In the genomic region with DNA sequence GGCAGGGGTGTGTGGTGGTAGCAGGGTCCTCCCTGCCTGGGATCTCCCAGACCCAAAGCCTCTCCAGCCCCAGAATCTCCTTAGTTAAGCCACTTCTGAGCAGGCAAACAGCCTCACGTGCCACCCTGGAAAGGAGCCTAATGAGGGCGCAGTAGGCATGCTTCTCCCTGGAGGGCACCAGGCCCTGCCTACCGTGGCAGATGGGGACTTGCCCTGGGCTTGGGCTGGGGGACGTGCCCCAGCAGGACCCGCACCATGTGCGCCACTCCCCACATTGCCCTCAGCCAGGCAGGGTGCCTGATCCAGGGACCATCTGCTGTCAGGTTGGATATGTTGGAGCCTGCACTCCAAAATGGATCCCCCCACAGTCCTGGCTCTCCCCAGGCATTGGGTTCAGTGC, we compare ENCODE assay signal across 1 cellular context.
TF ChIP-seq lines count a peak whose summit lies in the region.

No MANE protein-coding gene starts in this region.

TF ChIP-seq in H1, 55 proteins besides CTCF, POLR2A, EP300 and RAD21 (continued from another document):
- TF ChIP-seq JUN (IDR thresholded peaks at IDR 0.05; ENCODE audit: low read depth, low read length) (no peak), CTBP2 (IDR thresholded peaks at IDR 0.05; ENCODE audit: borderline replicate concordance, insufficient read depth, insufficient read length, low read length) (no peak), PHF8 (conservative IDR thresholded peaks at IDR 0.05; ENCODE audit: low read depth, low read length) (no peak), ASH2L (IDR thresholded peaks at IDR 0.05; ENCODE audit: low read length) (no peak), EGR1 (IDR thresholded peaks at IDR 0.05; ENCODE audit: borderline replicate concordance, low read depth, low read length) (no peak)
TF ChIP-seq in H1: peak in this region for 0.
